Comparison of ENCODE assay signal across 39 cellular contexts in genomic region chr3:60613769-60614303, GRCh38.
"Had no signal": no experiment of that assay in that cellular context is flagged by ENCODE, and none has a peak within 500 bp of the region (broad histone marks: within the 10 kb centered on the region; RNA-seq: fewer than 3 reads in every experiment).

No MANE protein-coding gene starts in this region.

- H3K36me3 ChIP-seq: adrenal gland, brain microvascular endothelial cell, breast epithelium, cardiac muscle cell had no signal

- H3K27me3 ChIP-seq: adrenal gland, body of pancreas, brain microvascular endothelial cell, breast epithelium, cardiac muscle cell had no signal

- H3K9me3 Mint-ChIP-seq: activated B cell treated with CpG ODN at 0.5 μM for 24 hours; activated CD4-positive, alpha-beta memory T cell treated with anti-CD3 and anti-CD28 coated beads for 36 hours; activated CD8-positive, alpha-beta T cell treated with anti-CD3 and anti-CD28 coated beads for 36 hours; activated naive CD4-positive, alpha-beta T cell treated with anti-CD3 and anti-CD28 coated beads for 36 hours; activated naive CD8-positive, alpha-beta T cell treated with anti-CD3 and anti-CD28 coated beads for 36 hours; activated T-cell treated with anti-CD3 and anti-CD28 coated beads, Interleukin-2, amount 50 U/mL, for 4 hours; central memory CD8-positive, alpha-beta T cell; T-helper 1 cell treated with Interleukin-12 subunit alpha and Interleukin-12 subunit beta and Interleukin-4 antibody, amounts not matched to agents 30 μg/mL and 1 μg/mL, for 36 hours; T-helper 2 cell treated with Interferon-gamma antibody and Interleukin-4, amounts not matched to agents 5 μg/mL and 100 μg/mL, for 36 hours had no signal

- H3K4me1 Mint-ChIP-seq: activated B cell treated with CpG ODN at 0.5 μM for 24 hours; activated CD4-positive, alpha-beta T cell treated with anti-CD3 and anti-CD28 coated beads, Interleukin-2, amount 10 ng/mL, durations not matched to agents 24 days and 14 days; activated naive CD8-positive, alpha-beta T cell treated with anti-CD3 and anti-CD28 coated beads for 36 hours; activated T-helper 17 cell treated with anti-CD3 and anti-CD28 coated beads, Interleukin-2, amount 50 U/mL, for 72 hours; central memory CD8-positive, alpha-beta T cell had no signal

- H3K27ac Mint-ChIP-seq: activated B cell treated with CpG ODN at 0.5 μM for 24 hours; activated CD4-positive, alpha-beta memory T cell treated with anti-CD3 and anti-CD28 coated beads for 36 hours; activated CD4-positive, alpha-beta T cell treated with anti-CD3 and anti-CD28 coated beads, Interleukin-2, amount 10 ng/mL, durations not matched to agents 24 days and 14 days; activated CD8-positive, alpha-beta T cell treated with anti-CD3 and anti-CD28 coated beads for 36 hours; activated naive CD4-positive, alpha-beta T cell treated with anti-CD3 and anti-CD28 coated beads for 36 hours; activated naive CD4-positive, alpha-beta T cell treated with anti-CD3 and anti-CD28 coated beads, Interleukin-2, amount 50 U/mL, for 72 hours; activated naive CD8-positive, alpha-beta T cell treated with anti-CD3 and anti-CD28 coated beads for 36 hours; activated T-cell treated with anti-CD3 and anti-CD28 coated beads, Interleukin-2, amount 50 U/mL, for 72 hours; activated T-helper 1 cell treated with anti-CD3 and anti-CD28 coated beads, Interleukin-12 subunit alpha, Interleukin-12 subunit beta, Interleukin-2, Interleukin-4 antibody, amounts not matched to agents 30 ng/mL and 10 ng/mL and 1 ng/mL, durations not matched to agents 14 hours and 24 hours and 36 hours; activated T-helper 17 cell treated with anti-CD3 and anti-CD28 coated beads, Interleukin-2, amount 50 U/mL, for 72 hours; T-helper 1 cell treated with Interleukin-12 subunit alpha and Interleukin-12 subunit beta and Interleukin-4 antibody, amounts not matched to agents 30 μg/mL and 1 μg/mL, for 36 hours; T-helper 2 cell treated with Interferon-gamma antibody and Interleukin-4, amounts not matched to agents 5 μg/mL and 100 μg/mL, for 36 hours had no signal

- ATAC-seq: activated CD8-positive, alpha-beta T cell treated with anti-CD3 and anti-CD28 coated beads for 36 hours; activated naive CD4-positive, alpha-beta T cell treated with anti-CD3 and anti-CD28 coated beads, Interleukin-2, amount 50 U/mL, for 72 hours; activated T-cell treated with anti-CD3 and anti-CD28 coated beads, Interleukin-2, amount 50 U/mL, for 4 hours; activated T-cell treated with anti-CD3 and anti-CD28 coated beads, Interleukin-2, amount 50 U/mL, for 72 hours; activated T-helper 17 cell treated with anti-CD3 and anti-CD28 coated beads, Interleukin-2, amount 50 U/mL, for 72 hours; body of pancreas had no signal

- DNase-seq: activated B cell treated with CpG ODN at 0.5 μM for 24 hours; activated CD4-positive, alpha-beta memory T cell treated with anti-CD3 and anti-CD28 coated beads for 36 hours; activated CD4-positive, alpha-beta T cell treated with anti-CD3 and anti-CD28 coated beads, Interleukin-2, amount 10 ng/mL, durations not matched to agents 24 days and 14 days; activated CD4-positive, alpha-beta T cell treated with anti-CD3 and anti-CD28 coated beads, Interleukin-2, amount 50 U/mL, for 1 hour; activated CD4-positive, alpha-beta T cell treated with anti-CD3 and anti-CD28 coated beads, Interleukin-2, amount 50 U/mL, for 4 hours; activated CD4-positive, CD25-positive, alpha-beta regulatory T cell treated with anti-CD3 and anti-CD28 coated beads, Interleukin-2, amount 50 U/mL, for 72 hours; activated CD8-positive, alpha-beta memory T cell treated with anti-CD3 and anti-CD28 coated beads, Interleukin-2, amount 50 U/mL, for 4 hours; activated CD8-positive, alpha-beta T cell treated with anti-CD3 and anti-CD28 coated beads for 36 hours; activated effector memory CD4-positive, alpha-beta T cell treated with anti-CD3 and anti-CD28 coated beads, Interleukin-2, amount 50 U/mL, for 16 hours; activated gamma-delta T cell treated with Interleukin-2 at 50 U/mL for 16 hours; activated naive CD4-positive, alpha-beta T cell; activated naive CD4-positive, alpha-beta T cell treated with anti-CD3 and anti-CD28 coated beads for 36 hours; activated naive CD4-positive, alpha-beta T cell treated with anti-CD3 and anti-CD28 coated beads, Interleukin-2, amount 50 U/mL, for 16 hours; activated naive CD8-positive, alpha-beta T cell treated with anti-CD3 and anti-CD28 coated beads for 36 hours; activated T-cell treated with anti-CD3 and anti-CD28 coated beads for 4 hours; activated T-cell treated with anti-CD3 and anti-CD28 coated beads, Interleukin-2, amount 50 U/mL, for 1 hour; activated T-cell treated with anti-CD3 and anti-CD28 coated beads, Interleukin-2, amount 50 U/mL, for 4 hours; activated T-cell treated with anti-CD3 and anti-CD28 coated beads, Interleukin-2, amount 50 U/mL, for 72 hours; adrenal gland; amniotic stem cell; aorta; body of pancreas; brain microvascular endothelial cell; caudate nucleus; cerebellar nuclear complex; T-helper 1 cell; T-helper 2 cell; T-helper 9 cell had no signal

- H3K9me3 ChIP-seq: adrenal gland, body of pancreas, breast epithelium had no signal

- H3K36me3 Mint-ChIP-seq: activated CD4-positive, alpha-beta memory T cell treated with anti-CD3 and anti-CD28 coated beads for 36 hours; activated naive CD4-positive, alpha-beta T cell treated with anti-CD3 and anti-CD28 coated beads, Interleukin-2, amount 50 U/mL, for 72 hours; activated naive CD8-positive, alpha-beta T cell treated with anti-CD3 and anti-CD28 coated beads for 36 hours had no signal

- H3K4me3 ChIP-seq: adrenal gland, body of pancreas, breast epithelium, cardiac muscle cell had no signal

- H3K4me3 Mint-ChIP-seq: activated B cell treated with CpG ODN at 0.5 μM for 24 hours; activated CD4-positive, alpha-beta memory T cell treated with anti-CD3 and anti-CD28 coated beads for 36 hours; activated CD4-positive, alpha-beta T cell treated with anti-CD3 and anti-CD28 coated beads, Interleukin-2, amount 10 ng/mL, durations not matched to agents 24 days and 14 days; activated CD8-positive, alpha-beta T cell treated with anti-CD3 and anti-CD28 coated beads for 36 hours; activated naive CD4-positive, alpha-beta T cell treated with anti-CD3 and anti-CD28 coated beads for 36 hours; activated naive CD8-positive, alpha-beta T cell treated with anti-CD3 and anti-CD28 coated beads for 36 hours; activated T-cell treated with anti-CD3 and anti-CD28 coated beads, Interleukin-2, amount 50 U/mL, for 4 hours; activated T-cell treated with anti-CD3 and anti-CD28 coated beads, Interleukin-2, amount 50 U/mL, for 72 hours; activated T-helper 1 cell treated with anti-CD3 and anti-CD28 coated beads, Interleukin-12 subunit alpha, Interleukin-12 subunit beta, Interleukin-2, Interleukin-4 antibody, amounts not matched to agents 30 ng/mL and 10 ng/mL and 1 ng/mL, durations not matched to agents 14 hours and 24 hours and 36 hours; activated T-helper 17 cell treated with anti-CD3 and anti-CD28 coated beads, Interleukin-2, amount 50 U/mL, for 72 hours; central memory CD8-positive, alpha-beta T cell; T-helper 1 cell treated with Interleukin-12 subunit alpha and Interleukin-12 subunit beta and Interleukin-4 antibody, amounts not matched to agents 30 μg/mL and 1 μg/mL, for 36 hours; T-helper 2 cell treated with Interferon-gamma antibody and Interleukin-4, amounts not matched to agents 5 μg/mL and 100 μg/mL, for 36 hours had no signal

- H3K4me1 ChIP-seq: adrenal gland, body of pancreas, breast epithelium had no signal

- H3K27me3 Mint-ChIP-seq: activated B cell treated with CpG ODN at 0.5 μM for 24 hours; activated CD4-positive, alpha-beta memory T cell treated with anti-CD3 and anti-CD28 coated beads for 36 hours; activated CD4-positive, alpha-beta T cell treated with anti-CD3 and anti-CD28 coated beads, Interleukin-2, amount 10 ng/mL, durations not matched to agents 24 days and 14 days; activated CD8-positive, alpha-beta T cell treated with anti-CD3 and anti-CD28 coated beads for 36 hours; activated naive CD8-positive, alpha-beta T cell treated with anti-CD3 and anti-CD28 coated beads for 36 hours; central memory CD8-positive, alpha-beta T cell had no signal

- FAIRE-seq: astrocyte, TTC549 had no signal

- H3K27ac ChIP-seq: adrenal gland, body of pancreas, brain microvascular endothelial cell, breast epithelium, cardiac muscle cell, VCaP had no signal
